23 cellular contexts compared by ENCODE assay signal in the genomic region with DNA sequence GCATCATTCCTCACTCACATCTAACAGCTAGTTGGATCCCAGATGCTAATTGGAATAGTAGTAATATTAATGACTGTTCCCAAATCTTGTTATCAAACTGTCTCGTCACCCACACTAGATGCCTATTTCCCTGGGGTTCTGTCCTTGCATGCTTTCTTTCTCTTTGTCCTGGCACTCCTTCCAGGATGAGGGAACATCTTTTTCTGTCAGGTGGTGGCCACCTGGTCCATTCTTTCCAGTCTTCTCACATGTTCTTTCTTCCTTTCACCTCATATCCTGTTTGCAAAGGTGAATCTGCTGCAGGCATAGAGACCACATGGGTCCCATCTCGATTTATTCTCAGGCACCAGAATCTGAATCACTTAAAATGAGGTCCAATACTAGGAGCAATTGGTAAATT.
A peak's percentile ranks its signal among the peaks of the same experiment; 100 is the strongest.
DNase-seq lines count a peak whose midpoint lies in the region; ATAC-seq, FAIRE-seq and TF ChIP-seq lines count a peak whose summit lies in the region.
"Had no signal": no experiment of that assay in that cellular context is flagged by ENCODE, and none has a peak within 500 bp of the region (broad histone marks: within the 10 kb centered on the region; RNA-seq: fewer than 3 reads in every experiment).

No MANE protein-coding gene starts in this region.

- no peaks in the 10 kb centered on the region for H4K20me1 ChIP-seq in GM23338 (replicated peaks; ENCODE audit: insufficient read depth)

- no peak overlapping the region for H3K9ac ChIP-seq in kidney (ENCODE audit: low read length in 2 of 2)
- H3K9ac ChIP-seq: KMS-11 had no signal

- peaks cover 35% of the 10 kb centered on the region for H3K4me1 ChIP-seq in GM23338 (ENCODE audit: insufficient read depth)
- no peaks in the 10 kb centered on the region for H3K4me1 ChIP-seq in kidney (ENCODE audit: control insufficient read depth in 1 of 2, insufficient read depth in 1 of 2, low read depth in 1 of 2, low read length in 2 of 2)
- H3K4me1 ChIP-seq: A549 had no signal

- H3K4me1 Mint-ChIP-seq in GM23338: peaks cover 27% of the 10 kb centered on the region
- peaks cover 38% of the 10 kb centered on the region for H3K4me1 Mint-ChIP-seq in WTC11

- peaks cover 1% of the 10 kb centered on the region for H3K27me3 Mint-ChIP-seq in GM23338 (ENCODE audit: insufficient read depth, low read depth, poor library complexity)
- H3K27me3 Mint-ChIP-seq in WTC11 (ENCODE audit: low read depth): no peaks in the 10 kb centered on the region; the same call in 1 of the 2 replicates

- intact Hi-C loops in dorsolateral prefrontal cortex (cut with DNase I): no loop called here
- intact Hi-C loops in kidney (cut with DNase I): no loop called here

- H3K27ac ChIP-seq in GM23338 (ENCODE audit: low read depth) (no peak overlapping the region), dorsolateral prefrontal cortex (peak overlapping the region; percentile 80 to 100 (median 96)), substantia nigra (ENCODE audit: low read depth, low read length, poor library complexity, severe bottlenecking) (peak overlapping the region; percentile 98), kidney (ENCODE audit: low read depth in 2 of 2, low read length in 2 of 2) (no peak overlapping the region)
- H3K27ac ChIP-seq: A549, KMS-11 had no signal

- H3K4me2 ChIP-seq in GM23338: peak overlapping the region; percentile 48; the same call in 1 of the 2 replicates
- H3K4me2 ChIP-seq: A549, KMS-11 had no signal

- H3K4me3 ChIP-seq in GM23338 (no peak overlapping the region), dorsolateral prefrontal cortex (peak overlapping the region in 1 of 59 donors; percentile 48), kidney (ENCODE audit: low read length in 2 of 2) (no peak overlapping the region)
- H3K4me3 ChIP-seq: A549 had no signal

- H3K79me2 ChIP-seq in GM23338 (replicated peaks; ENCODE audit: insufficient read depth): no peaks in the 10 kb centered on the region

- no peak overlapping the region for H2AFZ ChIP-seq in GM23338

- CTCF ChIA-PET in WTC11 (lab: Charles Lee): interaction anchor here (3.5 to 3.6 kb wide), 2 partner anchors 24 to 131 kb away, joined by 13 read pairs; no protein-coding TSS in a partner anchor

- TF ChIP-seq CTCF in GM23338 (conservative IDR thresholded peaks at IDR 0.05; ENCODE audit: low read depth in 2 of 2) (no peak), WTC11 (IDR thresholded peaks at IDR 0.05) (no peak), dorsolateral prefrontal cortex (IDR thresholded peaks at IDR 0.05 in 54 of 56, conservative IDR thresholded peaks at IDR 0.05 in 2 of 56; ENCODE audit: low read depth in 1 of 56, partially characterized antibody in 56 of 56) (no peak), kidney (IDR thresholded peaks at IDR 0.05; ENCODE audit: borderline replicate concordance, extremely low read depth, insufficient read depth) (no peak)

- H3K27me3 ChIP-seq in GM23338 (ENCODE audit: insufficient read depth) (no peaks in the 10 kb centered on the region), dorsolateral prefrontal cortex (no peaks in the 10 kb centered on the region)

- H3F3A ChIP-seq in GM23338 (replicated peaks; ENCODE audit: low read depth): no peaks in the 10 kb centered on the region

- H3K9me3 ChIP-seq in kidney (ENCODE audit: control insufficient read depth in 1 of 2, low read length in 2 of 2): no peaks in the 10 kb centered on the region
- H3K9me3 ChIP-seq: A549 had no signal

- H3K36me3 Mint-ChIP-seq in GM23338 (ENCODE audit: low read depth) (no peaks in the 10 kb centered on the region), WTC11 (no peaks in the 10 kb centered on the region)

- H3K9me3 Mint-ChIP-seq in GM23338 (no peaks in the 10 kb centered on the region), WTC11 (no peaks in the 10 kb centered on the region)
- H3K9me3 Mint-ChIP-seq: IgD-negative memory B cell had no signal

- H3K9me2 ChIP-seq in GM23338 (ENCODE audit: insufficient read depth): no peaks in the 10 kb centered on the region

- H3K4me3 Mint-ChIP-seq in GM23338 (no peak overlapping the region), WTC11 (no peak overlapping the region)

- ATAC-seq in GM23338: no peak
- ATAC-seq in WTC11: no peak
- ATAC-seq in HG03196 (IDR thresholded peaks at IDR 0.05; ENCODE audit: unreplicated experiment): no peak
- ATAC-seq: A549 had no signal

- H3K36me3 ChIP-seq in GM23338 (ENCODE audit: insufficient read depth) (no peaks in the 10 kb centered on the region), kidney (ENCODE audit: control insufficient read depth in 1 of 2, insufficient read depth in 2 of 2, low read length in 2 of 2) (no peaks in the 10 kb centered on the region)

- H3K27ac Mint-ChIP-seq in GM23338 (no peak overlapping the region), WTC11 (peak overlapping the region; percentile 3; the same call in 1 of the 2 replicates)
- H3K27ac Mint-ChIP-seq: IgD-negative memory B cell had no signal

- DNase-seq in GM23338 (ENCODE audit: low spot score) (no peak), WTC11 (ENCODE audit: low spot score) (no peak), dorsolateral prefrontal cortex (no peak), substantia nigra (lab: John Stamatoyannopoulos, UW) (no peak), activated T-cell treated with anti-CD3 and anti-CD28 coated beads for 4 hours (no peak), kidney (no peak), NCI-H1417 (lab: John Stamatoyannopoulos, UW) (no peak)
- DNase-seq: Calu3, DMS79 treated with DMSO at 0.1 percent for 48 hours, NCI-H1092, NCI-H1436, NCI-H187, NCI-H2171 treated with DMSO at 0.1 percent for 48 hours, NCI-H345, NCI-H748 treated with DMSO at 0.1 percent for 48 hours, SW 1271 had no signal

- POLR2A ChIA-PET in WTC11 (lab: Charles Lee): interaction anchor here (0.5 kb wide), 1 partner anchor 96 kb away, joined by 9 read pairs; no protein-coding TSS in a partner anchor

- FAIRE-seq in kidney (lab: Jason Lieb, UNC): no peak
- FAIRE-seq: A549, GM12892, GM19239, RCC 7860 had no signal

TF ChIP-seq in GM23338, 12 proteins besides CTCF, POLR2A, EP300 and RAD21 (continues in another document):
- TF ChIP-seq, protein P1, sequence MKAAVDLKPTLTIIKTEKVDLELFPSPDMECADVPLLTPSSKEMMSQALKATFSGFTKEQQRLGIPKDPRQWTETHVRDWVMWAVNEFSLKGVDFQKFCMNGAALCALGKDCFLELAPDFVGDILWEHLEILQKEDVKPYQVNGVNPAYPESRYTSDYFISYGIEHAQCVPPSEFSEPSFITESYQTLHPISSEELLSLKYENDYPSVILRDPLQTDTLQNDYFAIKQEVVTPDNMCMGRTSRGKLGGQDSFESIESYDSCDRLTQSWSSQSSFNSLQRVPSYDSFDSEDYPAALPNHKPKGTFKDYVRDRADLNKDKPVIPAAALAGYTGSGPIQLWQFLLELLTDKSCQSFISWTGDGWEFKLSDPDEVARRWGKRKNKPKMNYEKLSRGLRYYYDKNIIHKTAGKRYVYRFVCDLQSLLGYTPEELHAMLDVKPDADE (IDR thresholded peaks at IDR 0.05): no peak
- no peak for TF ChIP-seq ZNF331 (CRISPR knock-in tag; IDR thresholded peaks at IDR 0.05; ENCODE audit: low read depth)

TF ChIP-seq in WTC11, 78 proteins besides CTCF, POLR2A, EP300 and RAD21 (continues in another document):
- TF ChIP-seq MYBL2 (CRISPR knock-in tag; IDR thresholded peaks at IDR 0.05): no peak
- TF ChIP-seq SMAD3 (CRISPR knock-in tag; IDR thresholded peaks at IDR 0.05; ENCODE audit: borderline replicate concordance): no peak
- TF ChIP-seq TP53 (CRISPR knock-in tag; IDR thresholded peaks at IDR 0.05): no peak
- TF ChIP-seq, protein P2, sequence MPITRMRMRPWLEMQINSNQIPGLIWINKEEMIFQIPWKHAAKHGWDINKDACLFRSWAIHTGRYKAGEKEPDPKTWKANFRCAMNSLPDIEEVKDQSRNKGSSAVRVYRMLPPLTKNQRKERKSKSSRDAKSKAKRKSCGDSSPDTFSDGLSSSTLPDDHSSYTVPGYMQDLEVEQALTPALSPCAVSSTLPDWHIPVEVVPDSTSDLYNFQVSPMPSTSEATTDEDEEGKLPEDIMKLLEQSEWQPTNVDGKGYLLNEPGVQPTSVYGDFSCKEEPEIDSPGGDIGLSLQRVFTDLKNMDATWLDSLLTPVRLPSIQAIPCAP (CRISPR knock-in tag; IDR thresholded peaks at IDR 0.05): no peak
- no peak for TF ChIP-seq GRHL2 (CRISPR knock-in tag; IDR thresholded peaks at IDR 0.05; ENCODE audit: insufficient replicate concordance, severe bottlenecking)
- TF ChIP-seq JAZF1 (CRISPR knock-in tag; IDR thresholded peaks at IDR 0.05): no peak
- no peak for TF ChIP-seq RORB (CRISPR knock-in tag; IDR thresholded peaks at IDR 0.05)
- TF ChIP-seq, protein P3, sequence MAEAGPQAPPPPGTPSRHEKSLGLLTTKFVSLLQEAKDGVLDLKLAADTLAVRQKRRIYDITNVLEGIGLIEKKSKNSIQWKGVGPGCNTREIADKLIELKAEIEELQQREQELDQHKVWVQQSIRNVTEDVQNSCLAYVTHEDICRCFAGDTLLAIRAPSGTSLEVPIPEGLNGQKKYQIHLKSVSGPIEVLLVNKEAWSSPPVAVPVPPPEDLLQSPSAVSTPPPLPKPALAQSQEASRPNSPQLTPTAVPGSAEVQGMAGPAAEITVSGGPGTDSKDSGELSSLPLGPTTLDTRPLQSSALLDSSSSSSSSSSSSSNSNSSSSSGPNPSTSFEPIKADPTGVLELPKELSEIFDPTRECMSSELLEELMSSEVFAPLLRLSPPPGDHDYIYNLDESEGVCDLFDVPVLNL (CRISPR knock-in tag; IDR thresholded peaks at IDR 0.05; ENCODE audit: borderline replicate concordance, low read depth): no peak
- TF ChIP-seq, protein P4, sequence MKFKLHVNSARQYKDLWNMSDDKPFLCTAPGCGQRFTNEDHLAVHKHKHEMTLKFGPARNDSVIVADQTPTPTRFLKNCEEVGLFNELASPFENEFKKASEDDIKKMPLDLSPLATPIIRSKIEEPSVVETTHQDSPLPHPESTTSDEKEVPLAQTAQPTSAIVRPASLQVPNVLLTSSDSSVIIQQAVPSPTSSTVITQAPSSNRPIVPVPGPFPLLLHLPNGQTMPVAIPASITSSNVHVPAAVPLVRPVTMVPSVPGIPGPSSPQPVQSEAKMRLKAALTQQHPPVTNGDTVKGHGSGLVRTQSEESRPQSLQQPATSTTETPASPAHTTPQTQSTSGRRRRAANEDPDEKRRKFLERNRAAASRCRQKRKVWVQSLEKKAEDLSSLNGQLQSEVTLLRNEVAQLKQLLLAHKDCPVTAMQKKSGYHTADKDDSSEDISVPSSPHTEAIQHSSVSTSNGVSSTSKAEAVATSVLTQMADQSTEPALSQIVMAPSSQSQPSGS (CRISPR knock-in tag; IDR thresholded peaks at IDR 0.05; ENCODE audit: borderline replicate concordance, low read depth): no peak
- TF ChIP-seq ZNF671 (CRISPR knock-in tag; IDR thresholded peaks at IDR 0.05): no peak

Comparison
In these comparisons a context has a peak if more than half of its experiments do, and no peak if none do; other contexts are left out.
1. H3K27ac ChIP-seq: peak in dorsolateral prefrontal cortex (59 of 59) and substantia nigra (single experiment); none in GM23338 (single experiment) and kidney (0 of 2).